15 cellular contexts compared by ENCODE assay signal in genomic region chr7:150359918-150360681, GRCh38. TPM values are rescaled to one million over a fixed set of nuclear protein-coding genes. Genes with fewer than 3 reads are reported as not detected.
A peak's percentile ranks its signal among the peaks of the same experiment; 100 is the strongest.
DNase-seq lines count a peak whose midpoint lies in the region; ATAC-seq, FAIRE-seq and TF ChIP-seq lines count a peak whose summit lies in the region.
"Had no signal": no experiment of that assay in that cellular context is flagged by ENCODE, and none has a peak within 500 bp of the region (broad histone marks: within the 10 kb centered on the region; RNA-seq: fewer than 3 reads in every experiment).

No MANE protein-coding gene starts in this region.

- H3K27ac ChIP-seq in CD4-positive, alpha-beta T cell (ENCODE audit: low read depth, low read length): no peak overlapping the region
- H3K27ac ChIP-seq: lower lobe of right lung, neutrophil, SJCRH30 had no signal

- no peaks in the 10 kb centered on the region for H3K9me3 ChIP-seq in CD4-positive, alpha-beta T cell (ENCODE audit: control insufficient read depth, low read length)
- H3K9me3 ChIP-seq: lower lobe of right lung, neutrophil, SJCRH30 had no signal

- no peak for TF ChIP-seq CTCF in CD4-positive, alpha-beta T cell (IDR thresholded peaks at IDR 0.05)

- no peaks in the 10 kb centered on the region for H3K9me3 Mint-ChIP-seq in CD4-positive, alpha-beta T cell
- H3K9me3 Mint-ChIP-seq in activated T-helper 2 cell treated with anti-CD3 and anti-CD28 coated beads, Interferon-gamma antibody, Interleukin-2, Interleukin-4, amounts not matched to agents 10 μg/mL and 5 μg/mL and 100 μg/mL, durations not matched to agents 14 hours and 24 hours and 36 hours: no peaks in the 10 kb centered on the region
- no peaks in the 10 kb centered on the region for H3K9me3 Mint-ChIP-seq in naive thymus-derived CD8-positive, alpha-beta T cell
- H3K9me3 Mint-ChIP-seq: CD14-positive monocyte had no signal

- H3K27me3 Mint-ChIP-seq in CD4-positive, alpha-beta T cell: no peaks in the 10 kb centered on the region
- H3K27me3 Mint-ChIP-seq in activated T-helper 2 cell treated with anti-CD3 and anti-CD28 coated beads, Interferon-gamma antibody, Interleukin-2, Interleukin-4, amounts not matched to agents 10 μg/mL and 5 μg/mL and 100 μg/mL, durations not matched to agents 14 hours and 24 hours and 36 hours (ENCODE audit: low read depth): no peaks in the 10 kb centered on the region
- H3K27me3 Mint-ChIP-seq in naive thymus-derived CD8-positive, alpha-beta T cell: no peaks in the 10 kb centered on the region

- H3K36me3 Mint-ChIP-seq in CD4-positive, alpha-beta T cell (ENCODE audit: low read depth): no peaks in the 10 kb centered on the region
- no peaks in the 10 kb centered on the region for H3K36me3 Mint-ChIP-seq in activated T-helper 2 cell treated with anti-CD3 and anti-CD28 coated beads, Interferon-gamma antibody, Interleukin-2, Interleukin-4, amounts not matched to agents 10 μg/mL and 5 μg/mL and 100 μg/mL, durations not matched to agents 14 hours and 24 hours and 36 hours (ENCODE audit: low read depth)
- no peaks in the 10 kb centered on the region for H3K36me3 Mint-ChIP-seq in naive thymus-derived CD8-positive, alpha-beta T cell
- H3K36me3 Mint-ChIP-seq: CD14-positive monocyte had no signal

- CTCF ChIA-PET in CD4-positive, alpha-beta T cell (lab: Charles Lee): no interaction called here

- no peak overlapping the region for H3K4me3 Mint-ChIP-seq in CD4-positive, alpha-beta T cell
- H3K4me3 Mint-ChIP-seq in activated T-helper 2 cell treated with anti-CD3 and anti-CD28 coated beads, Interferon-gamma antibody, Interleukin-2, Interleukin-4, amounts not matched to agents 10 μg/mL and 5 μg/mL and 100 μg/mL, durations not matched to agents 14 hours and 24 hours and 36 hours (ENCODE audit: low read depth): no peak overlapping the region
- H3K4me3 Mint-ChIP-seq in naive thymus-derived CD8-positive, alpha-beta T cell: peak overlapping the region in 5 of 10 donors; percentile 43 to 77 (median 59)
- H3K4me3 Mint-ChIP-seq: CD14-positive monocyte had no signal

- peaks cover 59% of the 10 kb centered on the region for H3K4me1 Mint-ChIP-seq in CD4-positive, alpha-beta T cell (ENCODE audit: low read depth)
- peaks cover 41% of the 10 kb centered on the region for H3K4me1 Mint-ChIP-seq in activated T-helper 2 cell treated with anti-CD3 and anti-CD28 coated beads, Interferon-gamma antibody, Interleukin-2, Interleukin-4, amounts not matched to agents 10 μg/mL and 5 μg/mL and 100 μg/mL, durations not matched to agents 14 hours and 24 hours and 36 hours (ENCODE audit: low read depth)
- H3K4me1 Mint-ChIP-seq in naive thymus-derived CD8-positive, alpha-beta T cell: peaks cover 33 to 65% (median 52%) of the 10 kb centered on the region in 4 donors

- DNase-seq in CD4-positive, alpha-beta T cell: no peak
- no peak for DNase-seq in GM12892 (ENCODE audit: insufficient read length)
- DNase-seq in activated T-helper 2 cell treated with anti-CD3 and anti-CD28 coated beads, Interferon-gamma antibody, Interleukin-2, Interleukin-4, amounts not matched to agents 10 μg/mL and 5 μg/mL and 100 μg/mL, durations not matched to agents 14 hours and 24 hours and 36 hours (ENCODE audit: low spot score): no peak
- no peak for DNase-seq in naive thymus-derived CD8-positive, alpha-beta T cell
- DNase-seq in NCI-H1092 treated with DMSO at 0.1 percent for 48 hours (lab: John Stamatoyannopoulos, UW): no peak
- DNase-seq: amygdala; lower lobe of right lung; NCI-H1105 treated with DMSO at 0.1 percent for 48 hours; SJCRH30; stimulated activated naive CD4-positive, alpha-beta T cell had no signal

- H3K27me3 ChIP-seq in CD4-positive, alpha-beta T cell (ENCODE audit: control insufficient read depth, insufficient read depth, low read length): no peaks in the 10 kb centered on the region
- H3K27me3 ChIP-seq: neutrophil, SJCRH30 had no signal

- POLR2A ChIA-PET in CD4-positive, alpha-beta T cell (lab: Charles Lee): no interaction called here
- POLR2A ChIA-PET in naive thymus-derived CD8-positive, alpha-beta T cell (lab: Charles Lee): interaction anchor here (0.9 to 1.3 kb wide), 2 partner anchors 9 to 46 kb away, joined by 3 to 5 read pairs; partner anchors contain the start of gene REPIN1

- TF ChIP-seq POLR2A in GM12892 (IDR thresholded peaks at IDR 0.05; ENCODE audit: low read depth, low read length): no peak

- intact Hi-C loops in CD4-positive, alpha-beta T cell (cut with DNase I, micrococcal nuclease): loop anchor here (5.0 to 10.0 kb wide), 4 partner anchors 157 to 645 kb away; a partner anchor contains a TSS
- intact Hi-C loops in activated T-helper 2 cell treated with anti-CD3 and anti-CD28 coated beads, Interferon-gamma antibody, Interleukin-2, Interleukin-4, amounts not matched to agents 10 μg/mL and 5 μg/mL and 100 μg/mL, durations not matched to agents 14 hours and 24 hours and 36 hours (cut with micrococcal nuclease): loop anchor here (5.0 kb wide), 2 partner anchors 38 to 397 kb away; partner anchors contain the start of genes ACTR3C and LRRC61

- peak overlapping the region; percentile 59 for H3K27ac Mint-ChIP-seq in CD4-positive, alpha-beta T cell
- H3K27ac Mint-ChIP-seq in activated T-helper 2 cell treated with anti-CD3 and anti-CD28 coated beads, Interferon-gamma antibody, Interleukin-2, Interleukin-4, amounts not matched to agents 10 μg/mL and 5 μg/mL and 100 μg/mL, durations not matched to agents 14 hours and 24 hours and 36 hours: peak overlapping the region; percentile 40
- peak overlapping the region in 8 of 10 donors; percentile 66 to 96 (median 85) for H3K27ac Mint-ChIP-seq in naive thymus-derived CD8-positive, alpha-beta T cell

- peak; percentile 67 for FAIRE-seq in GM12892 (lab: Jason Lieb, UNC)
- FAIRE-seq: H54 had no signal

- ATAC-seq in CD4-positive, alpha-beta T cell (ENCODE audit: poor library complexity): no peak
- ATAC-seq in naive thymus-derived CD8-positive, alpha-beta T cell: no peak
- ATAC-seq in HG03342 (IDR thresholded peaks at IDR 0.05; ENCODE audit: unreplicated experiment) (no peak), HG03469 (IDR thresholded peaks at IDR 0.05; ENCODE audit: unreplicated experiment) (no peak)
- ATAC-seq: lower lobe of right lung had no signal

RNA-seq across cellular contexts. Expression of gene REPIN1, which starts 8.5 kb away (rescaled TPM):
- total RNA-seq in CD4-positive, alpha-beta T cell: 10 to 100 TPM; 58.2 to 59.8 TPM
- polyA plus RNA-seq in GM12892 (2012; ENCODE audit: missing spikeins): 46.6 TPM
- total RNA-seq in activated T-helper 2 cell treated with anti-CD3 and anti-CD28 coated beads, Interferon-gamma antibody, Interleukin-2, Interleukin-4, amounts not matched to agents 10 μg/mL and 5 μg/mL and 100 μg/mL, durations not matched to agents 14 hours and 24 hours and 36 hours: 81.5 and 82.2 TPM in 2 replicates
- 100 to 1,000 TPM; 104 to 108 TPM for total RNA-seq in naive thymus-derived CD8-positive, alpha-beta T cell
- 10 to 100 TPM; 39.8 to 73.0 (median 49.8) TPM for polyA plus RNA-seq in naive thymus-derived CD8-positive, alpha-beta T cell

RNA-seq across cellular contexts. Expression of gene RARRES2, which starts 18.7 kb away (rescaled TPM):
- not detected for total RNA-seq in CD4-positive, alpha-beta T cell
- polyA plus RNA-seq in GM12892 (2012; ENCODE audit: missing spikeins): 0.98 TPM
- not detected in 2 replicates for total RNA-seq in activated T-helper 2 cell treated with anti-CD3 and anti-CD28 coated beads, Interferon-gamma antibody, Interleukin-2, Interleukin-4, amounts not matched to agents 10 μg/mL and 5 μg/mL and 100 μg/mL, durations not matched to agents 14 hours and 24 hours and 36 hours
- under 1 TPM in 1 of 2 experiments, not detected in 1; 0.29 TPM for total RNA-seq in naive thymus-derived CD8-positive, alpha-beta T cell
- polyA plus RNA-seq in naive thymus-derived CD8-positive, alpha-beta T cell: not detected
- polyA plus RNA-seq: CD14-positive monocyte had no signal

RNA-seq across cellular contexts. Expression of gene ZNF775, which starts 19.0 kb away (rescaled TPM):
- under 1 TPM; 0.38 to 0.45 TPM for total RNA-seq in CD4-positive, alpha-beta T cell
- 4.2 TPM for polyA plus RNA-seq in GM12892 (2012; ENCODE audit: missing spikeins)
- total RNA-seq in activated T-helper 2 cell treated with anti-CD3 and anti-CD28 coated beads, Interferon-gamma antibody, Interleukin-2, Interleukin-4, amounts not matched to agents 10 μg/mL and 5 μg/mL and 100 μg/mL, durations not matched to agents 14 hours and 24 hours and 36 hours: 4.5 and 5.5 TPM in 2 replicates
- 1 to 10 TPM; 5.6 to 5.9 TPM for total RNA-seq in naive thymus-derived CD8-positive, alpha-beta T cell
- 1 to 10 TPM; 1.5 to 7.6 (median 3.1) TPM for polyA plus RNA-seq in naive thymus-derived CD8-positive, alpha-beta T cell

RNA-seq across cellular contexts. Expression of gene ACTR3C, which starts 36.8 kb away (rescaled TPM):
- 1 to 10 TPM; 1.9 to 3.4 TPM for total RNA-seq in CD4-positive, alpha-beta T cell
- polyA plus RNA-seq in GM12892 (2012; ENCODE audit: missing spikeins): 2.8 TPM
- total RNA-seq in activated T-helper 2 cell treated with anti-CD3 and anti-CD28 coated beads, Interferon-gamma antibody, Interleukin-2, Interleukin-4, amounts not matched to agents 10 μg/mL and 5 μg/mL and 100 μg/mL, durations not matched to agents 14 hours and 24 hours and 36 hours: 7.0 and 7.9 TPM in 2 replicates
- total RNA-seq in naive thymus-derived CD8-positive, alpha-beta T cell: 10 to 100 TPM in 1 of 2 experiments, 1 to 10 TPM in 1; 9.8 to 12.8 TPM
- polyA plus RNA-seq in naive thymus-derived CD8-positive, alpha-beta T cell: 1 to 10 TPM; 2.1 to 4.6 (median 3.5) TPM

RNA-seq across cellular contexts. Expression of gene LRRC61, which starts 36.9 kb away (rescaled TPM):
- total RNA-seq in CD4-positive, alpha-beta T cell: 1 to 10 TPM; 3.1 to 5.0 TPM
- polyA plus RNA-seq in GM12892 (2012; ENCODE audit: missing spikeins): 6.6 TPM
- 22.7 and 25.8 TPM in 2 replicates for total RNA-seq in activated T-helper 2 cell treated with anti-CD3 and anti-CD28 coated beads, Interferon-gamma antibody, Interleukin-2, Interleukin-4, amounts not matched to agents 10 μg/mL and 5 μg/mL and 100 μg/mL, durations not matched to agents 14 hours and 24 hours and 36 hours
- 10 to 100 TPM; 13.8 to 16.0 TPM for total RNA-seq in naive thymus-derived CD8-positive, alpha-beta T cell
- 10 to 100 TPM; 17.8 to 34.3 (median 33.5) TPM for polyA plus RNA-seq in naive thymus-derived CD8-positive, alpha-beta T cell
- total RNA-seq: SJCRH30 had no signal
